Comparison of ENCODE assay signal across 7 cellular contexts in the genomic region with DNA sequence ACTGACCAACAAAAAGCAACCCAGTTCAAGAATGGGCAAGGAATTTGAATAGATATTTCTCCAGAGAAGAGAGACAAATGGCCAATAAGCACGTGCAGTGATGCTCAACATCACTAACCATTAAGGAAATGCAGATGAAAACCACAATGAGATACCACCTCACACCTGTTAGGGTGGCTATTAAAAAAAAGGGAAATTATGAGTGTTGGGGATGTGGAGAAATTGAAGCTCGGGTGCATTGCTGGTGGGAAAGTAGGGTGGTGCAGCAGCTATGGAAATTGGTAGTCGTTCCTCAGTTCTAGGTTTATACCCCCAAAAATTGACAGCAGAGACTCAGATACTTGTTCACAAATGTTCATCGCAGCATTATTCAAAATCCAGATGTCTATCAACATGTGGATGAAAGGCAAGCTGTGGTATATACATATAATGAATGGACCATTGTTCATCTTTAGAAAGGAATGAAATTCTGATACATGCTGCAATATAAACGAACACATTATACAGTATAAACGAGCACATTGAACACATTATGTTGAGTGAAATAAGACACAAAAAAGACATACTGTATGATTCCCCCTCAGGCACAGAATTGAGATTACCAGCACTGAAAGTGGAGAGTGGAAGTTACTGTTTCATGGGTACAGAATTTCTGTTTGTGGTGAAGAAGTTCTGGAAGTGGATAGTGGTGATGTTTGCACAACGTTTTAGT. TPM values are rescaled to one million over a fixed set of nuclear protein-coding genes. Genes with fewer than 3 reads are reported as not detected.
DNase-seq lines count a peak whose midpoint lies in the region; ATAC-seq, FAIRE-seq and TF ChIP-seq lines count a peak whose summit lies in the region.

No MANE protein-coding gene starts in this region.

- peaks cover 9 to 51% of the 10 kb centered on the region in 2 donors for H3K36me3 ChIP-seq in neuronal stem cell (replicated peaks in 1 of 2; ENCODE audit: control insufficient read depth in 2 of 2, insufficient read depth in 2 of 2, low read length in 2 of 2)

- H3K27ac ChIP-seq in dorsolateral prefrontal cortex (peak overlapping the region in 57 of 59 donors; percentile 1 to 96 (median 91)), neuronal stem cell (replicated peaks; ENCODE audit: low read length) (no peak overlapping the region)

- TF ChIP-seq CTCF in dorsolateral prefrontal cortex (IDR thresholded peaks at IDR 0.05 in 54 of 56, conservative IDR thresholded peaks at IDR 0.05 in 2 of 56; ENCODE audit: low read depth in 1 of 56, partially characterized antibody in 56 of 56) (no peak), GM13977 (IDR thresholded peaks at IDR 0.05; ENCODE audit: extremely low read depth, insufficient read depth, missing control alignments) (no peak)

- no peak overlapping the region for H3K4ac ChIP-seq in neuronal stem cell (ENCODE audit: low read length)

- no peak overlapping the region for H3K9ac ChIP-seq in neuronal stem cell (ENCODE audit: low read depth, low read length, poor library complexity)

- H3K4me1 ChIP-seq in neuronal stem cell (ENCODE audit: control insufficient read depth in 2 of 2, insufficient read depth in 1 of 2, low read depth in 1 of 2, low read length in 2 of 2), result peaks cover 0 to 18% of the 10 kb centered on the region in 2 donors

- H2BK15ac ChIP-seq in neuronal stem cell (ENCODE audit: low read length), result no peak overlapping the region

- WGBS in neuronal stem cell (ENCODE audit: extremely low coverage in 2 of 2, insufficient read length in 2 of 2, insufficient replicate concordance in 1 of 2), 2 donors, result no CpG with 5 or more reads among the region's 7 CpGs

- no peak overlapping the region for H2BK5ac ChIP-seq in neuronal stem cell (ENCODE audit: low read length)

- H3K4me3 ChIP-seq in dorsolateral prefrontal cortex, result peak overlapping the region; percentile 58 to 99 (median 85)
- peak overlapping the region; percentile 79 to 97 for H3K4me3 ChIP-seq in neuronal stem cell (ENCODE audit: low read length in 2 of 2)

- in situ Hi-C loops in GM13977 (cut with MboI; ENCODE audit: low pct_unique_long_range_greater_than_20kb, low sequenced_read_pairs, unreplicated experiment), result no loop called here

- ATAC-seq in GM21360 (IDR thresholded peaks at IDR 0.05; ENCODE audit: unreplicated experiment) (peak; percentile 1), GM21367 (IDR thresholded peaks at IDR 0.05; ENCODE audit: unreplicated experiment) (no peak)

- H3K9me3 ChIP-seq in neuronal stem cell (replicated peaks in 1 of 2; ENCODE audit: control insufficient read depth in 2 of 2, insufficient read depth in 1 of 2, low read depth in 1 of 2, low read length in 2 of 2), result peaks cover 0 to 13% of the 10 kb centered on the region in 2 donors

- H3K27me3 ChIP-seq in dorsolateral prefrontal cortex (no peaks in the 10 kb centered on the region), neuronal stem cell (ENCODE audit: control insufficient read depth in 3 of 3, insufficient read depth in 3 of 3, low read depth in 1 of 3, low read length in 3 of 3) (no peaks in the 10 kb centered on the region)

- H3K23ac ChIP-seq in neuronal stem cell (ENCODE audit: low read depth, low read length, poor library complexity), result no peak overlapping the region

- FAIRE-seq in frontal cortex (lab: Jason Lieb, UNC), result no peak

- H2BK120ac ChIP-seq in neuronal stem cell (ENCODE audit: low read depth, low read length), result no peak overlapping the region

- H4K91ac ChIP-seq in neuronal stem cell (ENCODE audit: low read depth, low read length, poor library complexity), result no peak overlapping the region

- H3K18ac ChIP-seq in neuronal stem cell (ENCODE audit: low read length), result no peak overlapping the region

- no peak overlapping the region for H4K8ac ChIP-seq in neuronal stem cell (ENCODE audit: low read depth, low read length)

- H3K79me1 ChIP-seq in neuronal stem cell (ENCODE audit: low read depth, low read length), result peaks cover 8% of the 10 kb centered on the region

- no peak overlapping the region for H2AK5ac ChIP-seq in neuronal stem cell (ENCODE audit: low read depth, low read length)

- H3K14ac ChIP-seq in neuronal stem cell (ENCODE audit: low read length), result no peak overlapping the region

- intact Hi-C loops in dorsolateral prefrontal cortex (cut with DNase I), result loop anchor here (2.0 kb wide), 1 partner anchor 34 kb away; the partner anchor contains the start of gene UPF3A (in 2 of the 2)

- DNase-seq in NAMALWA (ENCODE audit: low spot score) (peak; percentile 80), dorsolateral prefrontal cortex (no peak), neuronal stem cell (ENCODE audit: low spot score) (no peak), frontal cortex (ENCODE audit: low spot score in 2 of 2) (no peak), GM13977 (ENCODE audit: low spot score) (no peak)

- peak overlapping the region; percentile 65 for H3K4me2 ChIP-seq in neuronal stem cell (ENCODE audit: insufficient read depth, low read length, poor library complexity, severe bottlenecking)

- H2AFZ ChIP-seq in neuronal stem cell (ENCODE audit: low read length), result peak overlapping the region; percentile 93

- H2BK12ac ChIP-seq in neuronal stem cell (ENCODE audit: low read length), result no peak overlapping the region

RNA-seq across cellular contexts. Expression of gene CHAMP1, which starts 0.9 kb away (rescaled TPM):
- total RNA-seq in dorsolateral prefrontal cortex (10 to 100 TPM; 13.3 to 26.7 (median 19.3) TPM), frontal cortex (7.7 TPM)
- 50.8 TPM for polyA plus RNA-seq in neuronal stem cell (2013, experiment 1 of 2)
- polyA plus RNA-seq in neuronal stem cell (2013, experiment 2 of 2), result 52.3 TPM

RNA-seq across cellular contexts. Expression of gene UPF3A, which starts 33.8 kb away (rescaled TPM):
- 100 to 1,000 TPM in 46 of 120 experiments, 10 to 100 TPM in 74; 63.4 to 144 (median 93.5) TPM for total RNA-seq in dorsolateral prefrontal cortex
- polyA plus RNA-seq in neuronal stem cell (2013, experiment 1 of 2), result 79.9 TPM
- 78.4 TPM for polyA plus RNA-seq in neuronal stem cell (2013, experiment 2 of 2)
- 43.6 TPM for total RNA-seq in frontal cortex
